8 cellular contexts compared by ENCODE assay signal in the genomic region with DNA sequence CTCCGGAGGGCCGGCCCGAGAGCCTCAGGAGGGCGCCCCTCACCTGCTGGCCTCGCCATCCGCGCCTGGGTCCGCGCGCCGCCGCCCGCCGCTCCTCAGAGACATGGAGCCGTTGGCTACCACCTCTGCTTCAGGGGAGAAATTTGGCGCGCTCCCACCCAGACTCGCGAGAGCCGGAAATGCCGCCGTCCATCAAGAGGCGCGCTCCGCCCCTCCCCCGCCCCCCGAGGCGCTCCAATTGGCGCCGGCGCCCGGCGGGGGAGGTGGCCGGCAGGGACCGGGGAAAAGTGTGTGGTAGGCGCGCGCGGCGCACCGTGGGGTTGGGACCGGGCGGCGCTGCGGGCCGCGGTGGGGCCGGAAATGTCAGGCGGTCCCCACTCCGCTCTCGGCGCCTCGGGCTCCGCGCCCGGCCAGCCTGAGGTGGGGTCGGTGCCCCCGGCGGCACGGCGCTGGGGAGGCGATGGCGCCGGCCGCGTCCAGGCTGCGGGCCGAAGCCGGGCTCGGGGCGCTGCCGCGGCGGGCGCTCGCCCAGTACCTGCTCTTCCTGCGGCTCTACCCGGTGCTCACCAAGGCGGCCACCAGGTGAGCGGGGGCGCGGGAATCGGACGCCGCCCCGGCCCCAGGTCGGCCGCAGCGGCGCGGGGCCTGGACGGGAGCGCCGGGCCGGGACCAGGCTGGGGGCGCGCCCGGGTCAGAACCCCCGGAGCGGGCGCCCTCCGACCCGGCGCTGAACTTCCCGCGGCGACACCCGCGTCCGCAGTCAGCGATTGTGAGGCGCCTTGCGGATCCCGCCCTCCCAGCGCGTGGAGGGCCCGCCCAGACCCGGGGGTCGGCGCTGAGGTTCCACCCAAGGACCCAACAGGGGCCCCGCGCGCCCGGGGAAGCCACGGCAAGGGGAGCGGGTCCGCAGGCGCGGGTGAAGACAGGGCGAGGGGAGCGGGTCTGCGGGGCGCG. TPM values are rescaled to one million over a fixed set of nuclear protein-coding genes. Genes with fewer than 3 reads are reported as not detected.
DNase-seq lines count a peak whose midpoint lies in the region; ATAC-seq and TF ChIP-seq lines count a peak whose summit lies in the region.

Gene POLE, minus strand, starts transcription at position 132 of the 954 bp plus-strand sequence. Its CDS starts 27 bp downstream, at position 105.
Gene PXMP2, plus strand, starts transcription at position 377 of the 954 bp plus-strand sequence. Its CDS starts 84 bp downstream, at position 461.

- DNase-seq in GM10248 (ENCODE audit: extremely low spot score) = peak; percentile 99
- peak; percentile 92 for DNase-seq in NCI-H1048 (lab: John Stamatoyannopoulos, UW)
- DNase-seq in SK-N-DZ (ENCODE audit: low spot score) = peak; percentile 96
- DNase-seq in activated naive CD4-positive, alpha-beta T cell treated with Interleukin-2 at 50 U/mL for 16 hours = peak; percentile 95
- peak; percentile 98 for DNase-seq in germinal center (ENCODE audit: low spot score)
- DNase-seq in nucleus accumbens (lab: John Stamatoyannopoulos, UW) = peak in 55 of 56 donors; percentile 47 to 96 (median 86)
- peak; percentile 45 to 95 (median 83) for DNase-seq in substantia nigra (lab: John Stamatoyannopoulos, UW)

- H3K27ac ChIP-seq in substantia nigra (ENCODE audit: low read depth, low read length, poor library complexity, severe bottlenecking) = no peak within 1 kb of the TSS

- CTCF ChIA-PET in GM10248 (lab: Yijun Ruan, JAX) = no interaction called here

- ATAC-seq in HG02588 (IDR thresholded peaks at IDR 0.05; ENCODE audit: unreplicated experiment) = peak; percentile 88

- peak; percentile 38 for TF ChIP-seq CTCF in GM10248 (IDR thresholded peaks at IDR 0.05; ENCODE audit: control extremely low read depth, extremely low read depth, low read depth, missing control alignments)

- POLR2A ChIA-PET in GM10248 (lab: Yijun Ruan, JAX) = no interaction called here

RNA-seq across cellular contexts. Expression of gene POLE, which starts in this region (rescaled TPM):
- polyA plus RNA-seq in SK-N-DZ (2014; cell fraction: cytosol; rRNA removed) = 41.1 and 44.7 TPM in 2 replicates
- 304 and 735 TPM in 2 replicates for polyA plus RNA-seq in SK-N-DZ (2014; cell fraction: nucleus; rRNA removed)

RNA-seq across cellular contexts. Expression of gene PXMP2, which starts in this region (rescaled TPM):
- polyA plus RNA-seq in SK-N-DZ (2014; cell fraction: cytosol; rRNA removed) = 231 and 288 TPM in 2 replicates
- polyA plus RNA-seq in SK-N-DZ (2014; cell fraction: nucleus; rRNA removed) = 150 and 208 TPM in 2 replicates
